Comparison of ENCODE assay signal across 8 cellular contexts in the genomic region with DNA sequence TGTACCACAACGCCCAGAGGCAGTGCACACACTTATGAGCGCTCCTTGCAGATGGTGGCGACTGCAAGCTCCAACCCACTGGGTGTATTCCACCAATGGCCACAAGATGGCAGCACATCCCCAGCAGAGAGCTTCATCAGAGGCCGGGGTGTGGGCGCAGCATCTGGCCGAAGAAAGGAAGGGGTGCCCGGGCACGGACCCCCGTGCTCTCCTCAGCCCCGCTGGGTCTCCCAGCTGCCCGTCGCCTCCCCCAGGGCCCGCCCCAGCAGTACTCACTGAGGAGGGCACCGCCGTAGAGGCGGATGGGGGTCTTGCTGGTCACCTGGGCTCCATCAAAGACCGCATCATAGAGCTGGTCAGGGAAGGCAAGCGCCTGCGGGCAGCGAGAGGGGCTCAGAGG. TPM values are rescaled to one million over a fixed set of nuclear protein-coding genes. Genes with fewer than 3 reads are reported as not detected.
DNase-seq lines count a peak whose midpoint lies in the region; ATAC-seq, FAIRE-seq and TF ChIP-seq lines count a peak whose summit lies in the region.

No MANE protein-coding gene starts in this region.

- H3K27me3 ChIP-seq in GM23248 (replicated peaks; ENCODE audit: insufficient read depth) (no peaks in the 10 kb centered on the region), iPS DF 6.9 (ENCODE audit: control insufficient read depth, insufficient read depth, low read length) (no peaks in the 10 kb centered on the region)

- no peaks in the 10 kb centered on the region for H3K79me2 ChIP-seq in GM23248 (ENCODE audit: insufficient read depth)

- H3K9ac ChIP-seq in GM23248: no peak overlapping the region

- FAIRE-seq in D721Med (lab: Jason Lieb, UNC): no peak

- H3K4me1 ChIP-seq in GM23248 (ENCODE audit: insufficient read depth) (no peaks in the 10 kb centered on the region), iPS DF 6.9 (ENCODE audit: control insufficient read depth, insufficient read depth, low read length) (peaks cover 8% of the 10 kb centered on the region)

- H3K27ac ChIP-seq in GM23248 (no peak overlapping the region), iPS DF 6.9 (ENCODE audit: low read length) (no peak overlapping the region)

- H3F3A ChIP-seq in GM23248 (ENCODE audit: insufficient read depth): 0 out of 2 replicates have a peak, but pooled peaks cover 3% of the 10 kb centered on the region

- H2AFZ ChIP-seq in GM23248: no peak overlapping the region

- no peak for ATAC-seq in HG03159 (IDR thresholded peaks at IDR 0.05; ENCODE audit: unreplicated experiment)

- WGBS in GM23248 (ENCODE audit: low coverage in 1 of 2, low lambda C conversion rate in 2 of 2, missing lambda C conversion rate in 2 of 2), 2 experiments: 17 to 20% methylated on average over 17 to 19 of the region's 20 CpGs
- no CpG with 5 or more reads among the region's 20 CpGs for WGBS in iPS DF 6.9 (ENCODE audit: insufficient coverage, insufficient read length)

- H3K4me3 ChIP-seq in GM23248 (no peak overlapping the region), iPS DF 6.9 (ENCODE audit: low read length) (no peak overlapping the region)

- in situ Hi-C loops in GM23248 (cut with MboI): loop anchor here (25.0 kb wide), 2 partner anchors 351 to 851 kb away; partner anchors contain the start of gene SYT13

- H3K4me2 ChIP-seq in GM23248 (ENCODE audit: unreplicated experiment): no peak overlapping the region

- H3K9me3 ChIP-seq in GM23248 (ENCODE audit: low read depth) (no peaks in the 10 kb centered on the region), iPS DF 6.9 (ENCODE audit: control insufficient read depth, insufficient read depth, low read length) (no peaks in the 10 kb centered on the region)

- no peaks in the 10 kb centered on the region for H3K36me3 ChIP-seq in GM23248 (ENCODE audit: low read depth)
- peaks cover 3% of the 10 kb centered on the region; the same call in 1 of the 2 replicates for H3K36me3 ChIP-seq in iPS DF 6.9 (ENCODE audit: control insufficient read depth, insufficient read depth, low read length)

- DNase-seq in D721Med (ENCODE audit: insufficient read length, low spot score) (peak; percentile 77), GM23248 (peak; percentile 76), NCI-H1694 (lab: John Stamatoyannopoulos, UW) (peak; percentile 73), T-helper 9 cell (peak; percentile 80), astrocyte of the hippocampus (ENCODE audit: low read depth, low spot score) (peak; percentile 91), iPS DF 6.9 (ENCODE audit: low read depth, low spot score) (peak; percentile 84)
- peak; percentile 81 for DNase-seq in stimulated activated CD4-positive, alpha-beta T cell treated with anti-CD3 and anti-CD28 coated beads, Interleukin-12 subunit alpha, Interleukin-12 subunit beta, amount 100 ng/mL, for 4 hours

- H4K20me1 ChIP-seq in GM23248 (ENCODE audit: insufficient read depth): no peaks in the 10 kb centered on the region

- no peaks in the 10 kb centered on the region for H3K9me2 ChIP-seq in GM23248 (ENCODE audit: insufficient read depth)

- peak; percentile 84 for TF ChIP-seq CTCF in D721Med (IDR thresholded peaks at IDR 0.05; ENCODE audit: insufficient read depth, missing control alignments)

RNA-seq across cellular contexts. Expression of gene TP53I11, which starts 14.2 kb away (rescaled TPM):
- 59.9 and 66.5 TPM in 2 replicates for total RNA-seq in GM23248 (2014; rRNA removed; shearing (Covaris generic))
- polyA plus RNA-seq in GM23248 (2016; fragmentation: Nextera tagmentation; extraction: Ambion mirVana): 117 and 118 TPM in 2 replicates
